1 cellular context compared by ENCODE assay signal in the genomic region with DNA sequence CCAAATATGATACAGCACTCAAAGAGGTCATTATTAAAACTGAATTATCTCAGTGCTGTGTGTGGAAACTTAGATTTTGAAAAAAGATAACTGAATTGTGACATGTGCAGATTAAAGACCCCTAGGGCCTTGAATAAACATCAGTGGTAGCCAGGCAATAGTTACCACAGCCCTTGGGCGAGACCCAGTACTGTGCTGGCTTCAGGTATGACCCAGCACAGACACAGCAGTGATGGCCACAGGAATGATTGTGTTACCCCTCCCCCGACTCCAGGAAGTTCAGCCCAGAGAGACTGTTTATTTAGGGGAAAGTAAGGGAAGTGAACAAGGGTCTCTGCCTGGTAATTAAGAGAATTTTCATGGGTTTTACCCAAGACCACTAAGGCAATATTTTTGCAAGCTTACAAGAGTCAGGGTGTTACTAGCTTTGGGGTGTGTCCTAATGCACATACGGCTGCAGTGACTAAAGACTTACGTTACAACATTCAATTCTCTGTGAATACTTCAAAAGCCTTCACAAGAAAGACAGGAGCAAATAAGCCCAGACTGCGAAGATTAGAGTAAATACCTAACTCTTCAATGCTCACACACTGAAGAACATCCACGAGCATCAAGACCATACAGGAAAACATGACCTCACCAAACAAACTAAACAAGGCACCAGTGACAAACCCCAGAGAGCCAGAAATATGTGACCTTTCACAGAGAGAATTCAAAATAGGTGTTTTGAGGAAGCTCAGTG.
TF ChIP-seq lines count a peak whose summit lies in the region.

No MANE protein-coding gene starts in this region.

TF ChIP-seq in HepG2, 621 proteins besides CTCF, POLR2A, EP300 and RAD21 (continued from another document and continues in another):
- TF ChIP-seq, protein P1, sequence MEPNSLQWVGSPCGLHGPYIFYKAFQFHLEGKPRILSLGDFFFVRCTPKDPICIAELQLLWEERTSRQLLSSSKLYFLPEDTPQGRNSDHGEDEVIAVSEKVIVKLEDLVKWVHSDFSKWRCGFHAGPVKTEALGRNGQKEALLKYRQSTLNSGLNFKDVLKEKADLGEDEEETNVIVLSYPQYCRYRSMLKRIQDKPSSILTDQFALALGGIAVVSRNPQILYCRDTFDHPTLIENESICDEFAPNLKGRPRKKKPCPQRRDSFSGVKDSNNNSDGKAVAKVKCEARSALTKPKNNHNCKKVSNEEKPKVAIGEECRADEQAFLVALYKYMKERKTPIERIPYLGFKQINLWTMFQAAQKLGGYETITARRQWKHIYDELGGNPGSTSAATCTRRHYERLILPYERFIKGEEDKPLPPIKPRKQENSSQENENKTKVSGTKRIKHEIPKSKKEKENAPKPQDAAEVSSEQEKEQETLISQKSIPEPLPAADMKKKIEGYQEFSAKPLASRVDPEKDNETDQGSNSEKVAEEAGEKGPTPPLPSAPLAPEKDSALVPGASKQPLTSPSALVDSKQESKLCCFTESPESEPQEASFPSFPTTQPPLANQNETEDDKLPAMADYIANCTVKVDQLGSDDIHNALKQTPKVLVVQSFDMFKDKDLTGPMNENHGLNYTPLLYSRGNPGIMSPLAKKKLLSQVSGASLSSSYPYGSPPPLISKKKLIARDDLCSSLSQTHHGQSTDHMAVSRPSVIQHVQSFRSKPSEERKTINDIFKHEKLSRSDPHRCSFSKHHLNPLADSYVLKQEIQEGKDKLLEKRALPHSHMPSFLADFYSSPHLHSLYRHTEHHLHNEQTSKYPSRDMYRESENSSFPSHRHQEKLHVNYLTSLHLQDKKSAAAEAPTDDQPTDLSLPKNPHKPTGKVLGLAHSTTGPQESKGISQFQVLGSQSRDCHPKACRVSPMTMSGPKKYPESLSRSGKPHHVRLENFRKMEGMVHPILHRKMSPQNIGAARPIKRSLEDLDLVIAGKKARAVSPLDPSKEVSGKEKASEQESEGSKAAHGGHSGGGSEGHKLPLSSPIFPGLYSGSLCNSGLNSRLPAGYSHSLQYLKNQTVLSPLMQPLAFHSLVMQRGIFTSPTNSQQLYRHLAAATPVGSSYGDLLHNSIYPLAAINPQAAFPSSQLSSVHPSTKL (CRISPR knock-in tag; IDR thresholded peaks at IDR 0.05), result peak; percentile 65
- TF ChIP-seq KAT8 (CRISPR knock-in tag; IDR thresholded peaks at IDR 0.05) (peak; percentile 53; the same call in 1 of the 2 replicates), TBP (CRISPR knock-in tag; IDR thresholded peaks at IDR 0.05) (no peak), DNMT3B (CRISPR knock-in tag; conservative IDR thresholded peaks at IDR 0.05) (peak; percentile 42; the same call in 1 of the 2 replicates), PPARG (CRISPR knock-in tag; conservative IDR thresholded peaks at IDR 0.05) (peak; percentile 71), FOXP1 (IDR thresholded peaks at IDR 0.05) (no peak), FOXP1 (CRISPR knock-in tag; IDR thresholded peaks at IDR 0.05) (0 out of 2 replicates have a peak, but pooled peaks have one; percentile 16), THAP11 (CRISPR knock-in tag; IDR thresholded peaks at IDR 0.05) (no peak), NFIC (IDR thresholded peaks at IDR 0.05; ENCODE audit: low read length) (0 out of 2 replicates have a peak, but pooled peaks have one; percentile 15), ELF3 (CRISPR knock-in tag; IDR thresholded peaks at IDR 0.05) (peak; percentile 71), ZNF12 (CRISPR knock-in tag; IDR thresholded peaks at IDR 0.05) (0 out of 2 replicates have a peak, but pooled peaks have one; percentile 22), FOSL2 (CRISPR knock-in tag; IDR thresholded peaks at IDR 0.05) (peak; percentile 41; the same call in 1 of the 2 replicates), RARA (CRISPR knock-in tag; IDR thresholded peaks at IDR 0.05) (peak; percentile 7), KDM4B (CRISPR knock-in tag; IDR thresholded peaks at IDR 0.05) (no peak), ETV5 (CRISPR knock-in tag; IDR thresholded peaks at IDR 0.05; ENCODE audit: borderline replicate concordance) (peak; percentile 19; the same call in 1 of the 2 replicates), HMG20A (CRISPR knock-in tag; IDR thresholded peaks at IDR 0.05; ENCODE audit: borderline replicate concordance) (0 out of 2 replicates have a peak, but pooled peaks have one; percentile 6), MED1 (CRISPR knock-in tag; IDR thresholded peaks at IDR 0.05) (peak; percentile 25; the same call in 1 of the 2 replicates), SKI (IDR thresholded peaks at IDR 0.05; ENCODE audit: partially characterized antibody) (peak; percentile 18), HOXA3 (CRISPR knock-in tag; IDR thresholded peaks at IDR 0.05) (peak; percentile 31; the same call in 1 of the 2 replicates), SALL1 (CRISPR knock-in tag; IDR thresholded peaks at IDR 0.05) (peak; percentile 42), EHMT2 (IDR thresholded peaks at IDR 0.05; ENCODE audit: borderline replicate concordance, low read depth, low read length) (0 out of 2 replicates have a peak, but pooled peaks have one; percentile 46), MAF1 (CRISPR knock-in tag; IDR thresholded peaks at IDR 0.05; ENCODE audit: borderline replicate concordance) (no peak), MTF1 (CRISPR knock-in tag; IDR thresholded peaks at IDR 0.05) (no peak), FOXK1 (CRISPR knock-in tag; IDR thresholded peaks at IDR 0.05; ENCODE audit: borderline replicate concordance, low read depth) (0 out of 2 replicates have a peak, but pooled peaks have one; percentile 30), SOX6 (IDR thresholded peaks at IDR 0.05) (no peak), SOX6 (CRISPR knock-in tag; IDR thresholded peaks at IDR 0.05) (peak; percentile 22; the same call in 1 of the 2 replicates), FOXK2 (IDR thresholded peaks at IDR 0.05) (0 out of 2 replicates have a peak, but pooled peaks have one; percentile 21), ARNT2 (CRISPR knock-in tag; IDR thresholded peaks at IDR 0.05; ENCODE audit: low read depth) (no peak), TBX2 (CRISPR knock-in tag; IDR thresholded peaks at IDR 0.05; ENCODE audit: borderline replicate concordance) (peak; percentile 43; the same call in 1 of the 2 replicates), RCOR2 (CRISPR knock-in tag; IDR thresholded peaks at IDR 0.05) (0 out of 2 replicates have a peak, but pooled peaks have one; percentile 8), SATB2 (CRISPR knock-in tag; IDR thresholded peaks at IDR 0.05) (no peak), ASH2L (IDR thresholded peaks at IDR 0.05; ENCODE audit: insufficient read length, low read depth, low read length) (peak; percentile 58), ZNF292 (CRISPR knock-in tag; IDR thresholded peaks at IDR 0.05; ENCODE audit: borderline replicate concordance, low read depth) (no peak), ZKSCAN8 (CRISPR knock-in tag; IDR thresholded peaks at IDR 0.05; ENCODE audit: borderline replicate concordance) (0 out of 2 replicates have a peak, but pooled peaks have one; percentile 15)
- TF ChIP-seq, protein P2, sequence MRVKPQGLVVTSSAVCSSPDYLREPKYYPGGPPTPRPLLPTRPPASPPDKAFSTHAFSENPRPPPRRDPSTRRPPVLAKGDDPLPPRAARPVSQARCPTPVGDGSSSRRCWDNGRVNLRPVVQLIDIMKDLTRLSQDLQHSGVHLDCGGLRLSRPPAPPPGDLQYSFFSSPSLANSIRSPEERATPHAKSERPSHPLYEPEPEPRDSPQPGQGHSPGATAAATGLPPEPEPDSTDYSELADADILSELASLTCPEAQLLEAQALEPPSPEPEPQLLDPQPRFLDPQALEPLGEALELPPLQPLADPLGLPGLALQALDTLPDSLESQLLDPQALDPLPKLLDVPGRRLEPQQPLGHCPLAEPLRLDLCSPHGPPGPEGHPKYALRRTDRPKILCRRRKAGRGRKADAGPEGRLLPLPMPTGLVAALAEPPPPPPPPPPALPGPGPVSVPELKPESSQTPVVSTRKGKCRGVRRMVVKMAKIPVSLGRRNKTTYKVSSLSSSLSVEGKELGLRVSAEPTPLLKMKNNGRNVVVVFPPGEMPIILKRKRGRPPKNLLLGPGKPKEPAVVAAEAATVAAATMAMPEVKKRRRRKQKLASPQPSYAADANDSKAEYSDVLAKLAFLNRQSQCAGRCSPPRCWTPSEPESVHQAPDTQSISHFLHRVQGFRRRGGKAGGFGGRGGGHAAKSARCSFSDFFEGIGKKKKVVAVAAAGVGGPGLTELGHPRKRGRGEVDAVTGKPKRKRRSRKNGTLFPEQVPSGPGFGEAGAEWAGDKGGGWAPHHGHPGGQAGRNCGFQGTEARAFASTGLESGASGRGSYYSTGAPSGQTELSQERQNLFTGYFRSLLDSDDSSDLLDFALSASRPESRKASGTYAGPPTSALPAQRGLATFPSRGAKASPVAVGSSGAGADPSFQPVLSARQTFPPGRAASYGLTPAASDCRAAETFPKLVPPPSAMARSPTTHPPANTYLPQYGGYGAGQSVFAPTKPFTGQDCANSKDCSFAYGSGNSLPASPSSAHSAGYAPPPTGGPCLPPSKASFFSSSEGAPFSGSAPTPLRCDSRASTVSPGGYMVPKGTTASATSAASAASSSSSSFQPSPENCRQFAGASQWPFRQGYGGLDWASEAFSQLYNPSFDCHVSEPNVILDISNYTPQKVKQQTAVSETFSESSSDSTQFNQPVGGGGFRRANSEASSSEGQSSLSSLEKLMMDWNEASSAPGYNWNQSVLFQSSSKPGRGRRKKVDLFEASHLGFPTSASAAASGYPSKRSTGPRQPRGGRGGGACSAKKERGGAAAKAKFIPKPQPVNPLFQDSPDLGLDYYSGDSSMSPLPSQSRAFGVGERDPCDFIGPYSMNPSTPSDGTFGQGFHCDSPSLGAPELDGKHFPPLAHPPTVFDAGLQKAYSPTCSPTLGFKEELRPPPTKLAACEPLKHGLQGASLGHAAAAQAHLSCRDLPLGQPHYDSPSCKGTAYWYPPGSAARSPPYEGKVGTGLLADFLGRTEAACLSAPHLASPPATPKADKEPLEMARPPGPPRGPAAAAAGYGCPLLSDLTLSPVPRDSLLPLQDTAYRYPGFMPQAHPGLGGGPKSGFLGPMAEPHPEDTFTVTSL (CRISPR knock-in tag; IDR thresholded peaks at IDR 0.05; ENCODE audit: borderline replicate concordance), result 0 out of 2 replicates have a peak, but pooled peaks have one; percentile 33
- TF ChIP-seq, protein P3, sequence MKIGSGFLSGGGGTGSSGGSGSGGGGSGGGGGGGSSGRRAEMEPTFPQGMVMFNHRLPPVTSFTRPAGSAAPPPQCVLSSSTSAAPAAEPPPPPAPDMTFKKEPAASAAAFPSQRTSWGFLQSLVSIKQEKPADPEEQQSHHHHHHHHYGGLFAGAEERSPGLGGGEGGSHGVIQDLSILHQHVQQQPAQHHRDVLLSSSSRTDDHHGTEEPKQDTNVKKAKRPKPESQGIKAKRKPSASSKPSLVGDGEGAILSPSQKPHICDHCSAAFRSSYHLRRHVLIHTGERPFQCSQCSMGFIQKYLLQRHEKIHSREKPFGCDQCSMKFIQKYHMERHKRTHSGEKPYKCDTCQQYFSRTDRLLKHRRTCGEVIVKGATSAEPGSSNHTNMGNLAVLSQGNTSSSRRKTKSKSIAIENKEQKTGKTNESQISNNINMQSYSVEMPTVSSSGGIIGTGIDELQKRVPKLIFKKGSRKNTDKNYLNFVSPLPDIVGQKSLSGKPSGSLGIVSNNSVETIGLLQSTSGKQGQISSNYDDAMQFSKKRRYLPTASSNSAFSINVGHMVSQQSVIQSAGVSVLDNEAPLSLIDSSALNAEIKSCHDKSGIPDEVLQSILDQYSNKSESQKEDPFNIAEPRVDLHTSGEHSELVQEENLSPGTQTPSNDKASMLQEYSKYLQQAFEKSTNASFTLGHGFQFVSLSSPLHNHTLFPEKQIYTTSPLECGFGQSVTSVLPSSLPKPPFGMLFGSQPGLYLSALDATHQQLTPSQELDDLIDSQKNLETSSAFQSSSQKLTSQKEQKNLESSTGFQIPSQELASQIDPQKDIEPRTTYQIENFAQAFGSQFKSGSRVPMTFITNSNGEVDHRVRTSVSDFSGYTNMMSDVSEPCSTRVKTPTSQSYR (CRISPR knock-in tag; IDR thresholded peaks at IDR 0.05; ENCODE audit: borderline replicate concordance), result peak; percentile 76; the same call in 1 of the 2 replicates
- TF ChIP-seq, protein P4, sequence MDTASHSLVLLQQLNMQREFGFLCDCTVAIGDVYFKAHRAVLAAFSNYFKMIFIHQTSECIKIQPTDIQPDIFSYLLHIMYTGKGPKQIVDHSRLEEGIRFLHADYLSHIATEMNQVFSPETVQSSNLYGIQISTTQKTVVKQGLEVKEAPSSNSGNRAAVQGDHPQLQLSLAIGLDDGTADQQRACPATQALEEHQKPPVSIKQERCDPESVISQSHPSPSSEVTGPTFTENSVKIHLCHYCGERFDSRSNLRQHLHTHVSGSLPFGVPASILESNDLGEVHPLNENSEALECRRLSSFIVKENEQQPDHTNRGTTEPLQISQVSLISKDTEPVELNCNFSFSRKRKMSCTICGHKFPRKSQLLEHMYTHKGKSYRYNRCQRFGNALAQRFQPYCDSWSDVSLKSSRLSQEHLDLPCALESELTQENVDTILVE (CRISPR knock-in tag; IDR thresholded peaks at IDR 0.05), result 0 out of 2 replicates have a peak, but pooled peaks have one; percentile 20
- TF ChIP-seq, protein P5, sequence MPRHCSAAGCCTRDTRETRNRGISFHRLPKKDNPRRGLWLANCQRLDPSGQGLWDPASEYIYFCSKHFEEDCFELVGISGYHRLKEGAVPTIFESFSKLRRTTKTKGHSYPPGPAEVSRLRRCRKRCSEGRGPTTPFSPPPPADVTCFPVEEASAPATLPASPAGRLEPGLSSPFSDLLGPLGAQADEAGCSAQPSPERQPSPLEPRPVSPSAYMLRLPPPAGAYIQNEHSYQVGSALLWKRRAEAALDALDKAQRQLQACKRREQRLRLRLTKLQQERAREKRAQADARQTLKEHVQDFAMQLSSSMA (CRISPR knock-in tag; IDR thresholded peaks at IDR 0.05), result no peak
- TF ChIP-seq, protein P6, sequence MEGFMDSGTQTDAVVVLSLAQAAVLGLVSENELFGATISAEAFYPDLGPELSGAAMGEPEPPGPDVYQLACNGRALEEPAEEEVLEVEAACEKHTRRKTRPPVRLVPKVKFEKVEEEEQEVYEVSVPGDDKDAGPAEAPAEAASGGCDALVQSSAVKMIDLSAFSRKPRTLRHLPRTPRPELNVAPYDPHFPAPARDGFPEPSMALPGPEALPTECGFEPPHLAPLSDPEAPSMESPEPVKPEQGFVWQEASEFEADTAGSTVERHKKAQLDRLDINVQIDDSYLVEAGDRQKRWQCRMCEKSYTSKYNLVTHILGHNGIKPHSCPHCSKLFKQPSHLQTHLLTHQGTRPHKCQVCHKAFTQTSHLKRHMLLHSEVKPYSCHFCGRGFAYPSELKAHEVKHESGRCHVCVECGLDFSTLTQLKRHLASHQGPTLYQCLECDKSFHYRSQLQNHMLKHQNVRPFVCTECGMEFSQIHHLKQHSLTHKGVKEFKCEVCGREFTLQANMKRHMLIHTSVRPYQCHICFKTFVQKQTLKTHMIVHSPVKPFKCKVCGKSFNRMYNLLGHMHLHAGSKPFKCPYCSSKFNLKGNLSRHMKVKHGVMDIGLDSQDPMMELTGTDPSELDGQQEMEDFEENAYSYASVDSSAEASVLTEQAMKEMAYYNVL (CRISPR knock-in tag; IDR thresholded peaks at IDR 0.05; ENCODE audit: borderline replicate concordance), result 0 out of 2 replicates have a peak, but pooled peaks have one; percentile 33
